ENCODE assay signal across 1 cellular context in the genomic region with DNA sequence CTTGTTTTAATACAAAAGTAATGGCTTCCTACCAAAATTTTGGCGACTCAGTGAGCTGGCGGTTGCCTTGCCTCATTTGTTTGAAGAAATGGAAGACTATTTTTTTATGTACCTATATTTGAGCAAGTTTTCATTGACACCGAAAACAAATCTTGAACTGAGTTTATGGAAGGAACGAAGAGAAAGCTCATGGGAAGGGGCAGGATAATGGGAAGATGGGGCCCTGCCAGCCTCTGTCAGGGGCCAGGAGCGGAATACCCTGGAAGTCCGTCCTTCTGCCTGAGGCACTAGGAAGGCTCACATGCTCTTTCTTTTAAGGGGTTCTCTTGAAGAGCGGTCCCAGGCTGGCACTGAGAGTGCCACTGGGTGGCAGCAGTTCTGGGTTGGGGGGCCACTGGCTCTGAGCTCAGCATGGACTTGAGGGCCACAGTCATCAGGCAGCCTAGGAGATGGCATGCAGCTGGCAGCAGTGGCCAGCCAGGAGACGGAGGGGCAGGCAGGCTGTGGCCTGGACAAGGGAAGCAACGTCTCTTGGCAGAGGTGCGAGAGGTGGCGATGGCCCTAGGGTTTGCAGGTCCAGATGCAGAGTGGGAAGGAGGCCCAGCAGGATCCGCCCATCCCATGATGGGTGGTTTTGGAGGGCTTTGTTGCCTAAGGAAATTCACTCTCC.
TF ChIP-seq lines count a peak whose summit lies in the region.

No MANE protein-coding gene starts in this region.

TF ChIP-seq in HCT116, 20 proteins besides CTCF, POLR2A, EP300 and RAD21 (continued from another document):
- TF ChIP-seq, protein P1, sequence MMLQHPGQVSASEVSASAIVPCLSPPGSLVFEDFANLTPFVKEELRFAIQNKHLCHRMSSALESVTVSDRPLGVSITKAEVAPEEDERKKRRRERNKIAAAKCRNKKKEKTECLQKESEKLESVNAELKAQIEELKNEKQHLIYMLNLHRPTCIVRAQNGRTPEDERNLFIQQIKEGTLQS (IDR thresholded peaks at IDR 0.05): no peak
- TF ChIP-seq, protein P2, sequence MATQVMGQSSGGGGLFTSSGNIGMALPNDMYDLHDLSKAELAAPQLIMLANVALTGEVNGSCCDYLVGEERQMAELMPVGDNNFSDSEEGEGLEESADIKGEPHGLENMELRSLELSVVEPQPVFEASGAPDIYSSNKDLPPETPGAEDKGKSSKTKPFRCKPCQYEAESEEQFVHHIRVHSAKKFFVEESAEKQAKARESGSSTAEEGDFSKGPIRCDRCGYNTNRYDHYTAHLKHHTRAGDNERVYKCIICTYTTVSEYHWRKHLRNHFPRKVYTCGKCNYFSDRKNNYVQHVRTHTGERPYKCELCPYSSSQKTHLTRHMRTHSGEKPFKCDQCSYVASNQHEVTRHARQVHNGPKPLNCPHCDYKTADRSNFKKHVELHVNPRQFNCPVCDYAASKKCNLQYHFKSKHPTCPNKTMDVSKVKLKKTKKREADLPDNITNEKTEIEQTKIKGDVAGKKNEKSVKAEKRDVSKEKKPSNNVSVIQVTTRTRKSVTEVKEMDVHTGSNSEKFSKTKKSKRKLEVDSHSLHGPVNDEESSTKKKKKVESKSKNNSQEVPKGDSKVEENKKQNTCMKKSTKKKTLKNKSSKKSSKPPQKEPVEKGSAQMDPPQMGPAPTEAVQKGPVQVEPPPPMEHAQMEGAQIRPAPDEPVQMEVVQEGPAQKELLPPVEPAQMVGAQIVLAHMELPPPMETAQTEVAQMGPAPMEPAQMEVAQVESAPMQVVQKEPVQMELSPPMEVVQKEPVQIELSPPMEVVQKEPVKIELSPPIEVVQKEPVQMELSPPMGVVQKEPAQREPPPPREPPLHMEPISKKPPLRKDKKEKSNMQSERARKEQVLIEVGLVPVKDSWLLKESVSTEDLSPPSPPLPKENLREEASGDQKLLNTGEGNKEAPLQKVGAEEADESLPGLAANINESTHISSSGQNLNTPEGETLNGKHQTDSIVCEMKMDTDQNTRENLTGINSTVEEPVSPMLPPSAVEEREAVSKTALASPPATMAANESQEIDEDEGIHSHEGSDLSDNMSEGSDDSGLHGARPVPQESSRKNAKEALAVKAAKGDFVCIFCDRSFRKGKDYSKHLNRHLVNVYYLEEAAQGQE (IDR thresholded peaks at IDR 0.05; ENCODE audit: low read depth): no peak
- TF ChIP-seq EZH2phosphoT487 (IDR thresholded peaks at IDR 0.05; ENCODE audit: borderline replicate concordance): no peak
- TF ChIP-seq YY1 (IDR thresholded peaks at IDR 0.05; ENCODE audit: extremely low read depth, insufficient replicate concordance, low read depth, low read length): no peak
- TF ChIP-seq ZFX (IDR thresholded peaks at IDR 0.05): no peak
- no peak for TF ChIP-seq CBX3 (IDR thresholded peaks at IDR 0.05; ENCODE audit: low read depth)
- TF ChIP-seq, protein P3, sequence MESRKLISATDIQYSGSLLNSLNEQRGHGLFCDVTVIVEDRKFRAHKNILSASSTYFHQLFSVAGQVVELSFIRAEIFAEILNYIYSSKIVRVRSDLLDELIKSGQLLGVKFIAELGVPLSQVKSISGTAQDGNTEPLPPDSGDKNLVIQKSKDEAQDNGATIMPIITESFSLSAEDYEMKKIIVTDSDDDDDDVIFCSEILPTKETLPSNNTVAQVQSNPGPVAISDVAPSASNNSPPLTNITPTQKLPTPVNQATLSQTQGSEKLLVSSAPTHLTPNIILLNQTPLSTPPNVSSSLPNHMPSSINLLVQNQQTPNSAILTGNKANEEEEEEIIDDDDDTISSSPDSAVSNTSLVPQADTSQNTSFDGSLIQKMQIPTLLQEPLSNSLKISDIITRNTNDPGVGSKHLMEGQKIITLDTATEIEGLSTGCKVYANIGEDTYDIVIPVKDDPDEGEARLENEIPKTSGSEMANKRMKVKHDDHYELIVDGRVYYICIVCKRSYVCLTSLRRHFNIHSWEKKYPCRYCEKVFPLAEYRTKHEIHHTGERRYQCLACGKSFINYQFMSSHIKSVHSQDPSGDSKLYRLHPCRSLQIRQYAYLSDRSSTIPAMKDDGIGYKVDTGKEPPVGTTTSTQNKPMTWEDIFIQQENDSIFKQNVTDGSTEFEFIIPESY (IDR thresholded peaks at IDR 0.05; ENCODE audit: extremely low read depth, insufficient replicate concordance, low read length): no peak
